In genomic region chr7:85851571-85852193, GRCh38 we compare ENCODE assay signal across 8 cellular contexts.
DNase-seq lines count a peak whose midpoint lies in the region; ATAC-seq and TF ChIP-seq lines count a peak whose summit lies in the region.

No MANE protein-coding gene starts in this region.

- TF ChIP-seq CTCF in brain microvascular endothelial cell (IDR thresholded peaks at IDR 0.05; ENCODE audit: low read depth, low read length, missing control alignments) (peak; percentile 23), prostate gland (IDR thresholded peaks at IDR 0.05) (peak in 2 of 4 experiments; percentile 27 to 37)

- H3K4me1 ChIP-seq in prostate gland (replicated peaks), result no peaks in the 10 kb centered on the region
- H3K4me1 ChIP-seq in aorta (ENCODE audit: control insufficient read depth in 1 of 2, insufficient read depth in 2 of 2, low read length in 2 of 2), result no peaks in the 10 kb centered on the region

- H3K27me3 ChIP-seq in brain microvascular endothelial cell (replicated peaks), result no peaks in the 10 kb centered on the region
- no peaks in the 10 kb centered on the region for H3K27me3 ChIP-seq in prostate gland (replicated peaks; ENCODE audit: insufficient read depth)
- H3K27me3 ChIP-seq in aorta (ENCODE audit: control insufficient read depth in 1 of 2, insufficient read depth in 2 of 2, low read length in 1 of 2), result no peaks in the 10 kb centered on the region

- in situ Hi-C loops in brain microvascular endothelial cell (cut with HindIII; ENCODE audit: low pct_ligation_motif_present, low sequenced_read_pairs), result no loop called here

- WGBS in prostate gland, result 42% methylated on average over 6 of the region's 6 CpGs
- WGBS in aorta, 2 donors, result 37 to 42% methylated on average over 6 of the region's 6 CpGs

- intact Hi-C loops in prostate gland (cut with DNase I) (no loop called here), aorta (cut with DNase I) (loop anchor here in 1 of 2 donors (10.0 kb wide), 1 partner anchor 807 kb away; no protein-coding TSS in a partner anchor)

- H3K4me3 ChIP-seq in brain microvascular endothelial cell (ENCODE audit: low read depth, low read length) (no peak overlapping the region), prostate gland (no peak overlapping the region), aorta (ENCODE audit: low read length in 2 of 2) (no peak overlapping the region)

- peak; percentile 13 for DNase-seq in DMS79 treated with DMSO at 0.1 percent for 48 hours (lab: John Stamatoyannopoulos, UW)
- DNase-seq in NCI-H1092 (lab: John Stamatoyannopoulos, UW), result peak; percentile 8
- DNase-seq in brain microvascular endothelial cell, result no peak
- DNase-seq in medulla oblongata (ENCODE audit: extremely low spot score), result peak; percentile 48
- DNase-seq in prostate gland (ENCODE audit: low spot score), result no peak
- DNase-seq in activated CD4-positive, alpha-beta T cell treated with anti-CD3 and anti-CD28 coated beads for 48 hours, result no peak
- DNase-seq in T1000 (lab: John Stamatoyannopoulos, UW), result no peak
- DNase-seq in aorta, result no peak

- H3K9me3 ChIP-seq in prostate gland (no peaks in the 10 kb centered on the region), aorta (ENCODE audit: control insufficient read depth, low read length) (no peaks in the 10 kb centered on the region)

- ATAC-seq in aorta (ENCODE audit: low FRiP score), result no peak

- H3K36me3 ChIP-seq in brain microvascular endothelial cell (replicated peaks) (no peaks in the 10 kb centered on the region), prostate gland (no peaks in the 10 kb centered on the region), aorta (ENCODE audit: control insufficient read depth in 1 of 2, insufficient read depth in 2 of 2, low read length in 1 of 2) (no peaks in the 10 kb centered on the region)

- H3K27ac ChIP-seq in brain microvascular endothelial cell (no peak overlapping the region), prostate gland (no peak overlapping the region), aorta (ENCODE audit: low read depth in 1 of 2, low read length in 2 of 2) (no peak overlapping the region)

- no peak for TF ChIP-seq POLR2A in prostate gland (IDR thresholded peaks at IDR 0.05)

Comparison
In these comparisons a context has a peak if more than half of its experiments do, and no peak if none do; other contexts are left out.
1. DNase-seq: peak in DMS79 treated with DMSO at 0.1 percent for 48 hours (single experiment), NCI-H1092 (single experiment) and medulla oblongata (single experiment); none in brain microvascular endothelial cell (single experiment), prostate gland (single experiment), activated CD4-positive, alpha-beta T cell treated with anti-CD3 and anti-CD28 coated beads for 48 hours (single experiment), T1000 (single experiment) and aorta (0 of 2).